8 cellular contexts compared by ENCODE assay signal in the genomic region with DNA sequence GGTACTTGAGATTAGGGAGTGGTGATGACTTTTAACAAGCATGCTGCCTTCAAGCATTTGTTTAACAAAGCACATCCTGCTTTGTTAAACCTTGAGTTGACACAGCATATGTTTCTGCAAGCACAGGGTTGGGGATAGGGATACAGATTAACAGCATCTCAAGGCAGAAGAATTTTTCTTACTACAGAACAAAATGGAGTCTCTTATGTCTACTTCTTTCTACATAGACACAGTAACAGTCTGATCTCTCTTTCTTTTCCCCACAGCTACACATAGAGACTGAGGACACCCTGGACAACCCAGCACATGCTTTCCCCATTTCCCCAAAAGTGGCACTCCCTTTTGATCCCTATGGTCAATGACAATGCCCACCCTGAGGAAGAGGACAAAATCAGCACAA. TPM values are rescaled to one million over a fixed set of nuclear protein-coding genes. Genes with fewer than 3 reads are reported as not detected.
"Had no signal": no experiment of that assay in that cellular context is flagged by ENCODE, and none has a peak within 500 bp of the region (broad histone marks: within the 10 kb centered on the region; RNA-seq: fewer than 3 reads in every experiment).

No MANE protein-coding gene starts in this region.

RNA-seq across cellular contexts. Expression of a gene that starts 8.6 kb away (rescaled TPM):
- total RNA-seq: cerebellum, endothelial cell of umbilical vein, fibroblast of lung, osteocyte had no signal
- polyA plus RNA-seq: endothelial cell of umbilical vein, fibroblast of lung had no signal

RNA-seq across cellular contexts. Expression of a gene that starts 20.6 kb away (rescaled TPM):
- total RNA-seq: cerebellum, endothelial cell of umbilical vein, epithelial cell of proximal tubule, fibroblast of lung, foreskin keratinocyte, mammary epithelial cell, osteocyte had no signal
- polyA plus RNA-seq: endothelial cell of umbilical vein, foreskin keratinocyte, mammary epithelial cell, smooth muscle cell had no signal
